In genomic region chr11:113991170-113991569, GRCh38 we compare ENCODE assay signal across 8 cellular contexts. TPM values are rescaled to one million over a fixed set of nuclear protein-coding genes. Genes with fewer than 3 reads are reported as not detected.
DNase-seq lines count a peak whose midpoint lies in the region; ATAC-seq, FAIRE-seq and TF ChIP-seq lines count a peak whose summit lies in the region.

No MANE protein-coding gene starts in this region.

- H4K20me1 ChIP-seq in Karpas-422 (ENCODE audit: insufficient read depth, low read depth, low read length), result no peaks in the 10 kb centered on the region
- no peaks in the 10 kb centered on the region for H4K20me1 ChIP-seq in HepG2 (ENCODE audit: insufficient read depth, low read length)

- intact Hi-C loops in body of pancreas (cut with DNase I), result loop anchor here (5.0 kb wide), 1 partner anchor 271 kb away; no protein-coding TSS in a partner anchor
- intact Hi-C loops in HepG2 (cut with micrococcal nuclease; ENCODE audit: unreplicated experiment), result no loop called here

- H3K9ac ChIP-seq in Karpas-422 (ENCODE audit: low read length) (no peak overlapping the region), HepG2 (ENCODE audit: insufficient read depth, low read depth, low read length) (no peak overlapping the region)

- H3K4me2 ChIP-seq in Karpas-422 (ENCODE audit: low read depth, low read length, poor library complexity, severe bottlenecking) (no peak overlapping the region), HepG2 (ENCODE audit: low read depth, low read length) (no peak overlapping the region)

- H3K4me1 ChIP-seq in Karpas-422 (ENCODE audit: low read length) (peaks cover 12% of the 10 kb centered on the region), body of pancreas (no peaks in the 10 kb centered on the region), HepG2 (ENCODE audit: insufficient read depth, low read length) (no peaks in the 10 kb centered on the region)

- H2AFZ ChIP-seq in Karpas-422 (ENCODE audit: low read length) (no peak overlapping the region), HepG2 (ENCODE audit: low read length) (no peak overlapping the region)

- no peak overlapping the region for H3K27ac ChIP-seq in Karpas-422 (ENCODE audit: low read length)
- H3K27ac ChIP-seq in body of pancreas, result no peak overlapping the region
- H3K27ac ChIP-seq in HepG2 (ENCODE audit: extremely low read length, insufficient read depth, low read length), result no peak overlapping the region

- H3K4me3 ChIP-seq in Karpas-422 (ENCODE audit: low read length), result no peak overlapping the region
- H3K4me3 ChIP-seq in body of pancreas, result no peak overlapping the region
- H3K4me3 ChIP-seq in HepG2 (replicated peaks in 1 of 3; ENCODE audit: insufficient read depth in 1 of 3, low read depth in 2 of 3, low read length in 3 of 3), result no peak overlapping the region

- TF ChIP-seq CTCF in body of pancreas (IDR thresholded peaks at IDR 0.05), result no peak
- no peak for TF ChIP-seq CTCF in HepG2 (CRISPR knock-in tag; IDR thresholded peaks at IDR 0.05)

- TF ChIP-seq POLR2A in body of pancreas (IDR thresholded peaks at IDR 0.05) (no peak), HepG2 (IDR thresholded peaks at IDR 0.05; ENCODE audit: insufficient read depth in 1 of 2, low read depth in 2 of 2, low read length in 2 of 2) (no peak)

- in situ Hi-C loops in HepG2 (cut with HindIII; ENCODE audit: extremely low pct_ligation_motif_present, low pct_unique_long_range_greater_than_20kb), result loop anchor here (5.0 kb wide), 1 partner anchor 271 kb away; no protein-coding TSS in a partner anchor

- H3K79me2 ChIP-seq in Karpas-422 (ENCODE audit: low read length), result no peaks in the 10 kb centered on the region
- H3K79me2 ChIP-seq in HepG2 (ENCODE audit: insufficient read depth, low read length), result no peaks in the 10 kb centered on the region

- TF ChIP-seq EP300 in HepG2 (IDR thresholded peaks at IDR 0.05; ENCODE audit: low read depth in 2 of 2, low read length in 2 of 2) (no peak), HepG2 (CRISPR knock-in tag; IDR thresholded peaks at IDR 0.05; ENCODE audit: borderline replicate concordance) (no peak)

- no TSS peak for BruUV-seq in HepG2 (replicated peaks; lab: Mats Ljungman, UMichigan)

- no peaks in the 10 kb centered on the region for H3K27me3 ChIP-seq in Karpas-422 (ENCODE audit: low read length)
- H3K27me3 ChIP-seq in body of pancreas, result no peaks in the 10 kb centered on the region
- H3K27me3 ChIP-seq in HepG2 (ENCODE audit: control insufficient read depth in 1 of 2, insufficient read depth in 2 of 2, low read length in 2 of 2), result peaks cover under 1 to 2% of the 10 kb centered on the region in 2 experiments; a peak in 3 of 5 replicates

- 7 to 11% methylated on average over 4 of the region's 4 CpGs for WGBS in body of pancreas, 2 donors
- WGBS in HepG2 (ENCODE audit: low lambda C conversion rate), result 12% methylated on average over 3 of the region's 4 CpGs

- ATAC-seq in body of pancreas (no peak), HepG2 (no peak), GM19452 (IDR thresholded peaks at IDR 0.05; ENCODE audit: unreplicated experiment) (no peak), HG03175 (IDR thresholded peaks at IDR 0.05; ENCODE audit: unreplicated experiment) (no peak)

- no peaks in the 10 kb centered on the region for H3K9me2 ChIP-seq in Karpas-422 (replicated peaks; ENCODE audit: insufficient read depth, low read length)

- CTCF ChIA-PET in HepG2 (lab: Yijun Ruan, JAX; ENCODE audit: low intra/inter-chr PET ratio, low total read pairs), result interaction anchor here (1.2 kb wide), 1 partner anchor 270 kb away, joined by 3 read pairs; no protein-coding TSS in a partner anchor

- DNase-seq in Daoy (ENCODE audit: low read depth) (peak; percentile 42), Karpas-422 (peak; percentile 66), body of pancreas (peak in 3 of 4 donors; percentile 19 to 34 (median 25)), HepG2 (ENCODE audit: low spot score) (peak; percentile 6), superior temporal gyrus (ENCODE audit: extremely low spot score) (no peak), hippocampal formation (lab: John Stamatoyannopoulos, UW) (no peak)

- TF ChIP-seq RAD21 in HepG2 (CRISPR knock-in tag; IDR thresholded peaks at IDR 0.05), result no peak

- POLR2A ChIA-PET in HepG2 (lab: Yijun Ruan, JAX), result interaction anchor here (1.5 kb wide), 1 partner anchor 270 kb away, joined by 3 read pairs; no protein-coding TSS in a partner anchor

- H3K9me3 ChIP-seq in Karpas-422 (ENCODE audit: low read length) (no peaks in the 10 kb centered on the region), body of pancreas (no peaks in the 10 kb centered on the region), HepG2 (ENCODE audit: low read length) (no peaks in the 10 kb centered on the region)

- no peaks in the 10 kb centered on the region for H3K36me3 ChIP-seq in Karpas-422 (ENCODE audit: insufficient read depth, low read length)
- no peaks in the 10 kb centered on the region for H3K36me3 ChIP-seq in body of pancreas (replicated peaks in 1 of 2; ENCODE audit: insufficient read depth in 1 of 2, low read depth in 2 of 2)
- H3K36me3 ChIP-seq in HepG2 (replicated peaks in 1 of 2; ENCODE audit: control insufficient read depth in 1 of 2, insufficient read depth in 2 of 2, low read length in 2 of 2), result no peaks in the 10 kb centered on the region

- no peak for FAIRE-seq in HepG2 (lab: Jason Lieb, UNC)

TF ChIP-seq in HepG2, 621 proteins besides CTCF, POLR2A, EP300 and RAD21:
- TF ChIP-seq EHMT2 (IDR thresholded peaks at IDR 0.05; ENCODE audit: borderline replicate concordance, low read depth, low read length), result peak; percentile 94
- TF ChIP-seq WIZ (CRISPR knock-in tag; IDR thresholded peaks at IDR 0.05), result peak; percentile 31; the same call in 1 of the 2 replicates
- TF ChIP-seq MIER2 (CRISPR knock-in tag; IDR thresholded peaks at IDR 0.05), result peak; percentile 96
- TF ChIP-seq, protein P1, sequence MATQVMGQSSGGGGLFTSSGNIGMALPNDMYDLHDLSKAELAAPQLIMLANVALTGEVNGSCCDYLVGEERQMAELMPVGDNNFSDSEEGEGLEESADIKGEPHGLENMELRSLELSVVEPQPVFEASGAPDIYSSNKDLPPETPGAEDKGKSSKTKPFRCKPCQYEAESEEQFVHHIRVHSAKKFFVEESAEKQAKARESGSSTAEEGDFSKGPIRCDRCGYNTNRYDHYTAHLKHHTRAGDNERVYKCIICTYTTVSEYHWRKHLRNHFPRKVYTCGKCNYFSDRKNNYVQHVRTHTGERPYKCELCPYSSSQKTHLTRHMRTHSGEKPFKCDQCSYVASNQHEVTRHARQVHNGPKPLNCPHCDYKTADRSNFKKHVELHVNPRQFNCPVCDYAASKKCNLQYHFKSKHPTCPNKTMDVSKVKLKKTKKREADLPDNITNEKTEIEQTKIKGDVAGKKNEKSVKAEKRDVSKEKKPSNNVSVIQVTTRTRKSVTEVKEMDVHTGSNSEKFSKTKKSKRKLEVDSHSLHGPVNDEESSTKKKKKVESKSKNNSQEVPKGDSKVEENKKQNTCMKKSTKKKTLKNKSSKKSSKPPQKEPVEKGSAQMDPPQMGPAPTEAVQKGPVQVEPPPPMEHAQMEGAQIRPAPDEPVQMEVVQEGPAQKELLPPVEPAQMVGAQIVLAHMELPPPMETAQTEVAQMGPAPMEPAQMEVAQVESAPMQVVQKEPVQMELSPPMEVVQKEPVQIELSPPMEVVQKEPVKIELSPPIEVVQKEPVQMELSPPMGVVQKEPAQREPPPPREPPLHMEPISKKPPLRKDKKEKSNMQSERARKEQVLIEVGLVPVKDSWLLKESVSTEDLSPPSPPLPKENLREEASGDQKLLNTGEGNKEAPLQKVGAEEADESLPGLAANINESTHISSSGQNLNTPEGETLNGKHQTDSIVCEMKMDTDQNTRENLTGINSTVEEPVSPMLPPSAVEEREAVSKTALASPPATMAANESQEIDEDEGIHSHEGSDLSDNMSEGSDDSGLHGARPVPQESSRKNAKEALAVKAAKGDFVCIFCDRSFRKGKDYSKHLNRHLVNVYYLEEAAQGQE (IDR thresholded peaks at IDR 0.05; ENCODE audit: borderline replicate concordance in 1 of 2, low read depth in 1 of 2, low read length in 2 of 2), result peak; percentile 75 to 95
- TF ChIP-seq ZNF775 (CRISPR knock-in tag; IDR thresholded peaks at IDR 0.05; ENCODE audit: borderline replicate concordance), result no peak
- TF ChIP-seq TEAD3 (CRISPR knock-in tag; optimal IDR thresholded peaks at IDR 0.05; ENCODE audit: borderline replicate concordance), result no peak
- no peak for TF ChIP-seq TBX3 (IDR thresholded peaks at IDR 0.05; ENCODE audit: borderline replicate concordance)

RNA-seq across cellular contexts. Expression of gene HTR3A, which starts 16.3 kb away (rescaled TPM):
- total RNA-seq in Daoy (2014; rRNA removed; shearing (Covaris generic)), result not detected in 2 replicates
- 242 and 254 TPM in 2 replicates for total RNA-seq in Karpas-422 (2014; rRNA removed; shearing (Covaris generic); ENCODE audit: low replicate concordance)
- total RNA-seq in body of pancreas (1 to 10 TPM in 1 of 2 donors, under 1 TPM in 1; 0.33 to 1.0 TPM), HepG2 (2016; rRNA removed; fragmentation: Illumina TruSeq; extraction: Trizol) (not detected in 2 replicates)
- not detected in 2 replicates for total RNA-seq in HepG2 (2016; cell fraction: cytosol; rRNA removed; fragmentation: Illumina TruSeq; extraction: Trizol; ENCODE audit: low read depth)
- not detected in 2 replicates for total RNA-seq in HepG2 (2016; cell fraction: insoluble cytoplasmic fraction; rRNA removed; fragmentation: Illumina TruSeq; extraction: Trizol)
- not detected in 2 replicates for total RNA-seq in HepG2 (2016; cell fraction: membrane; rRNA removed; fragmentation: Illumina TruSeq; extraction: Trizol)
- total RNA-seq in HepG2 (2016; cell fraction: nucleus; rRNA removed; fragmentation: Illumina TruSeq; extraction: Trizol), result not detected in 2 replicates
- polyA plus RNA-seq in HepG2 (2011; rRNA removed), result not detected in 2 replicates
- polyA plus RNA-seq in HepG2 (2011; cell fraction: cytosol; rRNA removed), result not detected in 2 replicates
- not detected in 2 replicates for polyA plus RNA-seq in HepG2 (2011; cell fraction: nucleus; rRNA removed)
- polyA plus RNA-seq in HepG2 (2012), result not detected in 2 replicates
- polyA plus RNA-seq in HepG2 (2016; cell fraction: cytosol; fragmentation: Illumina TruSeq; extraction: Trizol; ENCODE audit: low read depth), result not detected in 2 replicates
- not detected in 2 replicates for polyA plus RNA-seq in HepG2 (2016; cell fraction: insoluble cytoplasmic fraction; fragmentation: Illumina TruSeq; extraction: Trizol; ENCODE audit: low read depth)
- polyA plus RNA-seq in HepG2 (2016; cell fraction: membrane; fragmentation: Illumina TruSeq; extraction: Trizol; ENCODE audit: low read depth), result not detected in 2 replicates
- polyA plus RNA-seq in HepG2 (2016; cell fraction: nucleus; fragmentation: Illumina TruSeq; extraction: Trizol; ENCODE audit: insufficient read depth, low read depth), result not detected in 2 replicates
- polyA minus RNA-seq in HepG2 (2011; rRNA and poly(A)+ RNA removed; ENCODE audit: low replicate concordance), result 1.0 TPM in 1 of 2 replicates, not detected in the other
- polyA minus RNA-seq in HepG2 (2011; cell fraction: cytosol; rRNA and poly(A)+ RNA removed), result not detected in 2 replicates
- not detected in 2 replicates for polyA minus RNA-seq in HepG2 (2011; cell fraction: nucleus; rRNA and poly(A)+ RNA removed)

Comparison
In these comparisons a context has a peak if more than half of its experiments do, and no peak if none do; other contexts are left out.
1. DNase-seq: peak in Daoy (single experiment), Karpas-422 (single experiment), body of pancreas (3 of 4) and HepG2 (single experiment); none in superior temporal gyrus (single experiment) and hippocampal formation (0 of 2).
2. RNA of gene HTR3A, which starts 16.3 kb away (total RNA-seq): 242 to 254 TPM in Karpas-422; 0.33 to 1.0 TPM in body of pancreas, not detected in Daoy and not detected in HepG2; every median in the first group is over 100 times any median in the second.